Comparison of ENCODE assay signal across 30 cellular contexts in the genomic region with DNA sequence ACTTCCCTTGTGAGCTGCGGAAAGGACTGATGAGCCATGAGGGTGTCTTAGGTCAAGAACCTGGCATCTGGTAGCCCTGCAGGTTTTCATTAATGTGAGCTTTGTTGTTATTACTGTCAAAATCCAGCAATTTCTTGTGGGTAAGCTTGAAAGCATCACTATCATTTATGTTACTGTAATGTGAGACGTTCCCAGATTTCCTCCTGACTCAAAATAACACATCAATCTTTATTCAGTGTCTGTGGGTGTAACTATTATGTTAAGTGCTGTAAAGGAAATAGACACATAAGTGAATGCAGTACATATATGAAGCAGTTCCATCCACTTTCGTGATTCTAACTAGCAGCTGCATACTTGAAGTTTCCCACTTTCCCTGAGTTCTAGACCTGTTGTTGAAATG.
DNase-seq lines count a peak whose midpoint lies in the region; ATAC-seq and TF ChIP-seq lines count a peak whose summit lies in the region.
"Had no signal": no experiment of that assay in that cellular context is flagged by ENCODE, and none has a peak within 500 bp of the region (broad histone marks: within the 10 kb centered on the region; RNA-seq: fewer than 3 reads in every experiment).

No MANE protein-coding gene starts in this region.

- WGBS in right cardiac atrium = 39% methylated on average over 3 of the region's 3 CpGs

- intact Hi-C loops in left ventricle myocardium superior (cut with micrococcal nuclease) = no loop called here
- intact Hi-C loops in right cardiac atrium (cut with DNase I) = no loop called here
- intact Hi-C loops in tibial artery (cut with DNase I; ENCODE audit: low total_unique reads) = no loop called here
- intact Hi-C loops in activated naive CD4-positive, alpha-beta T cell treated with anti-CD3 and anti-CD28 coated beads for 36 hours (cut with micrococcal nuclease) = no loop called here
- intact Hi-C loops in head of caudate nucleus (cut with DNase I) = no loop called here

- no peaks in the 10 kb centered on the region for H3K4me1 Mint-ChIP-seq in activated naive CD4-positive, alpha-beta T cell treated with anti-CD3 and anti-CD28 coated beads for 36 hours (ENCODE audit: low read depth)
- H3K4me1 Mint-ChIP-seq: activated naive CD8-positive, alpha-beta T cell treated with anti-CD3 and anti-CD28 coated beads for 36 hours had no signal

- H3K36me3 Mint-ChIP-seq in activated naive CD4-positive, alpha-beta T cell treated with anti-CD3 and anti-CD28 coated beads for 36 hours (ENCODE audit: low read depth) = no peaks in the 10 kb centered on the region
- H3K36me3 Mint-ChIP-seq: activated naive CD8-positive, alpha-beta T cell treated with anti-CD3 and anti-CD28 coated beads for 36 hours; IgD-negative memory B cell had no signal

- no peaks in the 10 kb centered on the region for H3K9me3 Mint-ChIP-seq in activated naive CD4-positive, alpha-beta T cell treated with anti-CD3 and anti-CD28 coated beads for 36 hours
- H3K9me3 Mint-ChIP-seq: activated naive CD8-positive, alpha-beta T cell treated with anti-CD3 and anti-CD28 coated beads for 36 hours; dendritic cell treated with granulocyte-macrophage colony-stimulating factor and Interleukin-4, amounts not matched to agents 40 ng/mL and 50 ng/mL, for 4 days; nephron progenitor cell had no signal

- ATAC-seq in left ventricle myocardium superior (no peak), right cardiac atrium (no peak), GM18519 (IDR thresholded peaks at IDR 0.05; ENCODE audit: low FRiP score, unreplicated experiment) (no peak)
- ATAC-seq: pancreas; stimulated activated naive CD8-positive, alpha-beta T cell treated with anti-CD3 and anti-CD28 coated beads, Interleukin-15, Interleukin-2, amounts not matched to agents 100 U/mL and 50 U/mL, for 24 hours had no signal

- H3K36me3 ChIP-seq in right atrium auricular region (no peaks in the 10 kb centered on the region), tibial artery (no peaks in the 10 kb centered on the region)
- H3K36me3 ChIP-seq: ascending aorta, BLaER1, pancreas, spleen had no signal

- CTCF ChIA-PET in RWPE1 (lab: Yijun Ruan, JAX) = no interaction called here
- CTCF ChIA-PET in activated naive CD4-positive, alpha-beta T cell treated with anti-CD3 and anti-CD28 coated beads for 36 hours (lab: Charles Lee) = no interaction called here

- peaks cover 2% of the 10 kb centered on the region for H3K27me3 Mint-ChIP-seq in activated naive CD4-positive, alpha-beta T cell treated with anti-CD3 and anti-CD28 coated beads for 36 hours (ENCODE audit: low read depth)

- no peak overlapping the region for H3K27ac Mint-ChIP-seq in activated naive CD4-positive, alpha-beta T cell treated with anti-CD3 and anti-CD28 coated beads for 36 hours
- H3K27ac Mint-ChIP-seq: activated naive CD8-positive, alpha-beta T cell treated with anti-CD3 and anti-CD28 coated beads for 36 hours; dendritic cell treated with granulocyte-macrophage colony-stimulating factor and Interleukin-4, amounts not matched to agents 40 ng/mL and 50 ng/mL, for 4 days; IgD-negative memory B cell; nephron progenitor cell had no signal

- TF ChIP-seq CTCF in right atrium auricular region (IDR thresholded peaks at IDR 0.05) = no peak
- no peak for TF ChIP-seq CTCF in RWPE1 (conservative IDR thresholded peaks at IDR 0.05; ENCODE audit: low read depth)
- no peak for TF ChIP-seq CTCF in tibial artery (IDR thresholded peaks at IDR 0.05)

- H3K27me3 ChIP-seq in right atrium auricular region = no peaks in the 10 kb centered on the region
- no peaks in the 10 kb centered on the region for H3K27me3 ChIP-seq in right cardiac atrium (ENCODE audit: control insufficient read depth, insufficient read depth)
- H3K27me3 ChIP-seq in tibial artery = no peaks in the 10 kb centered on the region
- H3K27me3 ChIP-seq: ascending aorta, BLaER1, foreskin keratinocyte, hepatocyte, pancreas had no signal

- POLR2A ChIA-PET in RWPE1 (lab: Yijun Ruan, JAX; ENCODE audit: low non-redundant PET) = no interaction called here

- H3K4me1 ChIP-seq in right atrium auricular region (peaks cover 0 to 36% of the 10 kb centered on the region in 2 donors), right cardiac atrium (ENCODE audit: control insufficient read depth, insufficient read depth, low read length) (peaks cover 6% of the 10 kb centered on the region), tibial artery (peaks cover 0 to 69% (median 20%) of the 10 kb centered on the region in 4 donors)
- H3K4me1 ChIP-seq: pancreas, spleen had no signal

- no peak overlapping the region for H3K4me3 Mint-ChIP-seq in activated naive CD4-positive, alpha-beta T cell treated with anti-CD3 and anti-CD28 coated beads for 36 hours
- H3K4me3 Mint-ChIP-seq: activated naive CD8-positive, alpha-beta T cell treated with anti-CD3 and anti-CD28 coated beads for 36 hours; dendritic cell treated with granulocyte-macrophage colony-stimulating factor and Interleukin-4, amounts not matched to agents 40 ng/mL and 50 ng/mL, for 4 days; IgD-negative memory B cell; nephron progenitor cell had no signal

- DNase-seq in right atrium auricular region (ENCODE audit: low spot score) (no peak), left ventricle myocardium superior (no peak), RWPE1 (ENCODE audit: low spot score) (no peak), right cardiac atrium (no peak), tibial artery (no peak), head of caudate nucleus (no peak)
- DNase-seq in activated naive CD4-positive, alpha-beta T cell treated with anti-CD3 and anti-CD28 coated beads for 36 hours = no peak
- DNase-seq: activated CD4-positive, alpha-beta T cell treated with anti-CD3 and anti-CD28 coated beads, Interleukin-2, amount 50 U/mL, for 1 hour; activated effector memory CD4-positive, alpha-beta T cell treated with anti-CD3 and anti-CD28 coated beads, Interleukin-2, amount 50 U/mL, for 16 hours; activated naive CD8-positive, alpha-beta T cell treated with anti-CD3 and anti-CD28 coated beads for 36 hours; activated T-cell treated with anti-CD3 and anti-CD28 coated beads, Interleukin-2, amount 50 U/mL, for 1 hour; foreskin keratinocyte; mammary epithelial cell; NCI-H146; NCI-H526; nephron progenitor cell; pancreas; PC-9; retina; SHP77 treated with DMSO at 0.1 percent for 48 hours; spleen; stimulated activated CD4-positive, alpha-beta T cell treated with anti-CD3 and anti-CD28 coated beads, Interleukin-2, amount 100 ng/mL, for 24 hours; stimulated activated naive CD8-positive, alpha-beta T cell treated with anti-CD3 and anti-CD28 coated beads, Interleukin-15, Interleukin-2, amounts not matched to agents 100 U/mL and 50 U/mL, for 24 hours; T-helper 9 cell had no signal

- no peaks in the 10 kb centered on the region for H3K9me3 ChIP-seq in right atrium auricular region
- no peaks in the 10 kb centered on the region for H3K9me3 ChIP-seq in right cardiac atrium (ENCODE audit: control insufficient read depth, low read length)
- no peaks in the 10 kb centered on the region for H3K9me3 ChIP-seq in tibial artery
- H3K9me3 ChIP-seq: ascending aorta, BLaER1, pancreas, spleen had no signal

- H3K4me3 ChIP-seq in right atrium auricular region (no peak overlapping the region), right cardiac atrium (ENCODE audit: low read length) (no peak overlapping the region), tibial artery (no peak overlapping the region)
- H3K4me3 ChIP-seq: ascending aorta, BLaER1, hepatocyte, pancreas, PC-9, spleen had no signal

- peak overlapping the region; percentile 68 to 93 for H3K27ac ChIP-seq in right atrium auricular region
- H3K27ac ChIP-seq in RWPE1 = peak overlapping the region; percentile 71
- peak overlapping the region; percentile 75 for H3K27ac ChIP-seq in right cardiac atrium (ENCODE audit: low read length)
- peak overlapping the region; percentile 1 to 45 for H3K27ac ChIP-seq in tibial artery
- H3K27ac ChIP-seq: ascending aorta, BLaER1, foreskin keratinocyte, hepatocyte, pancreas, PC-9, spleen had no signal

Comparison
In these comparisons a context has a peak if more than half of its experiments do, and no peak if none do; other contexts are left out.
1. H3K27ac ChIP-seq: peak in every context shown above with its lines; median percentile 80 in right atrium auricular region; 75 in right cardiac atrium; 71 in RWPE1; 23 in tibial artery.